Comparison of ENCODE assay signal across 8 cellular contexts in the genomic region with DNA sequence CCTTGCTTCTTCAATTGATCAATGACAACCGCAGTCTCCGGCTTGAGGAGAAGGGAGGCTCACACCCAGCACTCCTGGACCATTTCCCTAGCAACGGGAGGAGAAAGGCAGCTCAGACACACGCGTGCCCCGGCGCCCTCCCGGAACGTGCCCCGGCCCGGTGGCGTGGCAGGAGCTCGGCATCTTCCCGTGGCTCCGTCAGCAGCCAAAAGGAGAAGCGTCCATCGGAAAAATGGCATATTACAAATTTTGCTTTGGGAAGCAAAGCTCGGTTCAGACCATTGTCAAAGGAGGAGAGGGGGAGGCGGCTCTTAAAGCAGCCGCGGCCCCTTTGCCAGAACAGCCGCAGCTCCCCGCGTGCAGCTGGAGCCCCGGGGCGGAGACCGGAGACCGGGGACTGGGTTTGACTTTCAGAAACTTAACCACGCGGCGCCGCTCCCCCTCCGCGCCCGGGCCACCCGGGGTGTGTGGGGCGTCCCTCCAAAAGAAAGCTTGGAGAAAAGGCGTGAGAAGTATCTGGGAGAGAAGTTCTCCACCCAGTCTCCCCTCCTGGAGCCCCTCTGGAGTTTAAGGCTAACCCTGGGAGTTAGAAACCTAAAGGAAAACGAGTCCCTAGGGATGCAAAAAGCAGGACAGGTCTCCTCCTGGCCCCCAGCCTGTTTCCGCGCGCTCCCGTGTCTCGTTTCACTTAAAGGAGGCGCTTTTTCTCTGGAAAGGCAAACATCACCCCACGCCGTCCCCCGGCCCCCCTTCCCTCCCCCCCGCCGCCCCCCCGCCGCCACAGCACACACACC. TPM values are rescaled to one million over a fixed set of nuclear protein-coding genes. Genes with fewer than 3 reads are reported as not detected.
DNase-seq lines count a peak whose midpoint lies in the region; ATAC-seq and TF ChIP-seq lines count a peak whose summit lies in the region.

No MANE protein-coding gene starts in this region.

- H3K4me1 ChIP-seq in heart right ventricle: peaks cover 0 to 12% (median 9%) of the 10 kb centered on the region in 9 donors
- H3K4me1 ChIP-seq in parathyroid adenoma: no peaks in the 10 kb centered on the region

- H3K27me3 ChIP-seq in heart right ventricle (peaks cover 0 to 38% (median 9%) of the 10 kb centered on the region in 7 donors), parathyroid adenoma (ENCODE audit: control insufficient read depth, insufficient read depth, low read length) (no peaks in the 10 kb centered on the region)

- intact Hi-C loops in heart right ventricle (cut with DNase I): no loop called here

- ATAC-seq in heart right ventricle: peak; percentile 68 to 81 (median 74)
- no peak for ATAC-seq in GM19463 (IDR thresholded peaks at IDR 0.05; ENCODE audit: unreplicated experiment)
- no peak for ATAC-seq in HG03108 (IDR thresholded peaks at IDR 0.05; ENCODE audit: unreplicated experiment)

- H3K9ac ChIP-seq in parathyroid adenoma: no peak overlapping the region

- in situ Hi-C loops in Caki2 (cut with HindIII; ENCODE audit: low pct_unique_long_range_greater_than_20kb, low sequenced_read_pairs): no loop called here

- peak; percentile 59 for DNase-seq in Caki2 (ENCODE audit: low read depth)
- DNase-seq in NCI-H1105 treated with DMSO at 0.1 percent for 48 hours (lab: John Stamatoyannopoulos, UW): peak; percentile 67
- peak; percentile 14 to 15 for DNase-seq in heart right ventricle
- DNase-seq in NCI-H2029 treated with DMSO at 0.1 percent for 48 hours (lab: John Stamatoyannopoulos, UW): no peak

- H3K27ac ChIP-seq in heart right ventricle: peak overlapping the region in 1 of 10 donors; percentile 16
- no peak overlapping the region for H3K27ac ChIP-seq in parathyroid adenoma

- H3K4me3 ChIP-seq in heart right ventricle (peak overlapping the region; percentile 41 to 69 (median 57)), parathyroid adenoma (ENCODE audit: low read depth, low read length) (peak overlapping the region; percentile 40)

- TF ChIP-seq CTCF in heart right ventricle (IDR thresholded peaks at IDR 0.05) (no peak), parathyroid adenoma (IDR thresholded peaks at IDR 0.05) (no peak)

- H3K4me2 ChIP-seq in parathyroid adenoma (ENCODE audit: low read length): peak overlapping the region; percentile 59

- H3K36me3 ChIP-seq in heart right ventricle: no peaks in the 10 kb centered on the region
- H3K36me3 ChIP-seq in parathyroid adenoma (ENCODE audit: control insufficient read depth, insufficient read depth, low read length): no peaks in the 10 kb centered on the region

- whole genome bisulfite sequencing in heart right ventricle, 2 donors: 0 to 1% methylated on average over 49 to 52 of the region's 52 CpGs

- no peaks in the 10 kb centered on the region for H3K79me2 ChIP-seq in parathyroid adenoma

- no peaks in the 10 kb centered on the region for H3K36me3 Mint-ChIP-seq in activated naive CD4-positive, alpha-beta T cell treated with anti-CD3 and anti-CD28 coated beads, Interleukin-2, amount 50 U/mL, for 24 hours

- peak overlapping the region; percentile 76 for H3K4me3 Mint-ChIP-seq in activated naive CD4-positive, alpha-beta T cell treated with anti-CD3 and anti-CD28 coated beads, Interleukin-2, amount 50 U/mL, for 24 hours

- peaks cover 34% of the 10 kb centered on the region for H3K27me3 Mint-ChIP-seq in activated naive CD4-positive, alpha-beta T cell treated with anti-CD3 and anti-CD28 coated beads, Interleukin-2, amount 50 U/mL, for 24 hours

- peaks cover 14% of the 10 kb centered on the region for H3K4me1 Mint-ChIP-seq in activated naive CD4-positive, alpha-beta T cell treated with anti-CD3 and anti-CD28 coated beads, Interleukin-2, amount 50 U/mL, for 24 hours

- H2AFZ ChIP-seq in parathyroid adenoma: peak overlapping the region; percentile 31

- H3K27ac Mint-ChIP-seq in activated naive CD4-positive, alpha-beta T cell treated with anti-CD3 and anti-CD28 coated beads, Interleukin-2, amount 50 U/mL, for 24 hours: no peak overlapping the region

- H3K9me3 ChIP-seq in heart right ventricle: peaks cover 0 to 6% (median 0%) of the 10 kb centered on the region in 11 donors
- no peaks in the 10 kb centered on the region for H3K9me3 ChIP-seq in parathyroid adenoma (ENCODE audit: control insufficient read depth, low read length)

- no peaks in the 10 kb centered on the region for H3K9me3 Mint-ChIP-seq in activated naive CD4-positive, alpha-beta T cell treated with anti-CD3 and anti-CD28 coated beads, Interleukin-2, amount 50 U/mL, for 24 hours

RNA-seq across cellular contexts. Expression of a gene that starts 0.5 kb away (rescaled TPM):
- 0.10 TPM in 1 of 2 replicates, not detected in the other for total RNA-seq in Caki2 (2014; rRNA removed; shearing (Covaris generic); ENCODE audit: low replicate concordance)
- total RNA-seq in heart right ventricle: 1 to 10 TPM in 2 of 10 donors, under 1 TPM in 7, not detected in 1; 0.28 to 1.3 (median 0.60) TPM
- under 1 TPM; 0.15 to 0.32 TPM for polyA plus RNA-seq in heart right ventricle

Comparison
In these comparisons a context has a peak if more than half of its experiments do, and no peak if none do; other contexts are left out.
1. ATAC-seq: peak in heart right ventricle (8 of 8); none in GM19463 (single experiment) and HG03108 (single experiment).